Comparison of ENCODE assay signal across 1 cellular context in genomic region chr1:11979818-11980675, GRCh38.
A peak's percentile ranks its signal among the peaks of the same experiment; 100 is the strongest.
TF ChIP-seq lines count a peak whose summit lies in the region.

TSS of gene MFN2 (plus strand) at chr1:11980444. CDS start at chr1:11989169, 8,725 bp downstream.

TF ChIP-seq in HEK293, 187 proteins besides CTCF, POLR2A, EP300 and RAD21 (continued from another document):
- TF ChIP-seq, protein P1, sequence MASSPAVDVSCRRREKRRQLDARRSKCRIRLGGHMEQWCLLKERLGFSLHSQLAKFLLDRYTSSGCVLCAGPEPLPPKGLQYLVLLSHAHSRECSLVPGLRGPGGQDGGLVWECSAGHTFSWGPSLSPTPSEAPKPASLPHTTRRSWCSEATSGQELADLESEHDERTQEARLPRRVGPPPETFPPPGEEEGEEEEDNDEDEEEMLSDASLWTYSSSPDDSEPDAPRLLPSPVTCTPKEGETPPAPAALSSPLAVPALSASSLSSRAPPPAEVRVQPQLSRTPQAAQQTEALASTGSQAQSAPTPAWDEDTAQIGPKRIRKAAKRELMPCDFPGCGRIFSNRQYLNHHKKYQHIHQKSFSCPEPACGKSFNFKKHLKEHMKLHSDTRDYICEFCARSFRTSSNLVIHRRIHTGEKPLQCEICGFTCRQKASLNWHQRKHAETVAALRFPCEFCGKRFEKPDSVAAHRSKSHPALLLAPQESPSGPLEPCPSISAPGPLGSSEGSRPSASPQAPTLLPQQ (tag by site-specific recombination; IDR thresholded peaks at IDR 0.05) = peak; percentile 88
- TF ChIP-seq ZFP41 (tag by site-specific recombination; IDR thresholded peaks at IDR 0.05; ENCODE audit: borderline replicate concordance) = no peak
- TF ChIP-seq ZNF530 (tag by site-specific recombination; IDR thresholded peaks at IDR 0.05; ENCODE audit: low read depth) = no peak
- no peak for TF ChIP-seq ZNF114 (tag by site-specific recombination; IDR thresholded peaks at IDR 0.05)
- TF ChIP-seq ZNF404 (tag by site-specific recombination; IDR thresholded peaks at IDR 0.05) = no peak
- no peak for TF ChIP-seq PRDM2 (tag by site-specific recombination; IDR thresholded peaks at IDR 0.05; ENCODE audit: borderline replicate concordance)
- no peak for TF ChIP-seq TRIM28 (IDR thresholded peaks at IDR 0.05; ENCODE audit: borderline replicate concordance, low read length)
- TF ChIP-seq BCL6B (tag by site-specific recombination; IDR thresholded peaks at IDR 0.05) = no peak
- TF ChIP-seq ZNF544 (tag by site-specific recombination; IDR thresholded peaks at IDR 0.05) = no peak
- TF ChIP-seq ZNF600 (tag by site-specific recombination; IDR thresholded peaks at IDR 0.05) = peak; percentile 84
- peak; percentile 89; the same call in 1 of the 2 replicates for TF ChIP-seq ZNF324 (tag by site-specific recombination; IDR thresholded peaks at IDR 0.05)
- TF ChIP-seq MEIS1 (CRISPR knock-in tag; IDR thresholded peaks at IDR 0.05; ENCODE audit: borderline replicate concordance) = no peak
- TF ChIP-seq ZNF558 (tag by site-specific recombination; IDR thresholded peaks at IDR 0.05) = no peak
- no peak for TF ChIP-seq ZNF596 (tag by site-specific recombination; IDR thresholded peaks at IDR 0.05)
- 0 out of 2 replicates have a peak, but pooled peaks have one; percentile 18 for TF ChIP-seq ZSCAN16 (tag by site-specific recombination; IDR thresholded peaks at IDR 0.05)
- peak; percentile 98 for TF ChIP-seq YY1 (tag by site-specific recombination; IDR thresholded peaks at IDR 0.05)
- no peak for TF ChIP-seq ZNF747 (tag by site-specific recombination; IDR thresholded peaks at IDR 0.05)
- no peak for TF ChIP-seq ZBTB44 (tag by site-specific recombination; IDR thresholded peaks at IDR 0.05)
- TF ChIP-seq ZNF18 (tag by site-specific recombination; IDR thresholded peaks at IDR 0.05) = no peak
- no peak for TF ChIP-seq ZNF677 (tag by site-specific recombination; IDR thresholded peaks at IDR 0.05)
- peak; percentile 38; the same call in 1 of the 2 replicates for TF ChIP-seq ZNF24 (tag by site-specific recombination; IDR thresholded peaks at IDR 0.05)
- no peak for TF ChIP-seq ZSCAN5A (tag by site-specific recombination; IDR thresholded peaks at IDR 0.05)
- TF ChIP-seq ZNF121 (tag by site-specific recombination; IDR thresholded peaks at IDR 0.05) = no peak
- no peak for TF ChIP-seq ZFP3 (tag by site-specific recombination; IDR thresholded peaks at IDR 0.05; ENCODE audit: low read depth)
- TF ChIP-seq ZBTB49 (tag by site-specific recombination; IDR thresholded peaks at IDR 0.05; ENCODE audit: low read depth) = no peak
- no peak for TF ChIP-seq ZNF777 (tag by site-specific recombination; IDR thresholded peaks at IDR 0.05; ENCODE audit: borderline replicate concordance)
- TF ChIP-seq ZNF501 (tag by site-specific recombination; IDR thresholded peaks at IDR 0.05) = peak; percentile 88
- TF ChIP-seq KLF16 (tag by site-specific recombination; IDR thresholded peaks at IDR 0.05) = peak; percentile 87
- no peak for TF ChIP-seq ZNF514 (tag by site-specific recombination; IDR thresholded peaks at IDR 0.05)
- no peak for TF ChIP-seq RBAK (tag by site-specific recombination; IDR thresholded peaks at IDR 0.05)
- TF ChIP-seq ZNF623 (tag by site-specific recombination; IDR thresholded peaks at IDR 0.05) = no peak
- no peak for TF ChIP-seq ZNF211 (tag by site-specific recombination; IDR thresholded peaks at IDR 0.05; ENCODE audit: low read depth)
- TF ChIP-seq GLI2 (tag by site-specific recombination; IDR thresholded peaks at IDR 0.05; ENCODE audit: borderline replicate concordance, low read depth) = no peak
- no peak for TF ChIP-seq ZNF133 (tag by site-specific recombination; IDR thresholded peaks at IDR 0.05)
- 0 out of 2 replicates have a peak, but pooled peaks have one; percentile 20 for TF ChIP-seq GLI4 (tag by site-specific recombination; IDR thresholded peaks at IDR 0.05)
- peak; percentile 59; the same call in 1 of the 2 replicates for TF ChIP-seq ZNF341 (tag by site-specific recombination; IDR thresholded peaks at IDR 0.05; ENCODE audit: low read depth)
- no peak for TF ChIP-seq ZNF132 (tag by site-specific recombination; IDR thresholded peaks at IDR 0.05; ENCODE audit: borderline replicate concordance)
- no peak for TF ChIP-seq SCRT1 (tag by site-specific recombination; IDR thresholded peaks at IDR 0.05; ENCODE audit: borderline replicate concordance)
- TF ChIP-seq, protein P2, sequence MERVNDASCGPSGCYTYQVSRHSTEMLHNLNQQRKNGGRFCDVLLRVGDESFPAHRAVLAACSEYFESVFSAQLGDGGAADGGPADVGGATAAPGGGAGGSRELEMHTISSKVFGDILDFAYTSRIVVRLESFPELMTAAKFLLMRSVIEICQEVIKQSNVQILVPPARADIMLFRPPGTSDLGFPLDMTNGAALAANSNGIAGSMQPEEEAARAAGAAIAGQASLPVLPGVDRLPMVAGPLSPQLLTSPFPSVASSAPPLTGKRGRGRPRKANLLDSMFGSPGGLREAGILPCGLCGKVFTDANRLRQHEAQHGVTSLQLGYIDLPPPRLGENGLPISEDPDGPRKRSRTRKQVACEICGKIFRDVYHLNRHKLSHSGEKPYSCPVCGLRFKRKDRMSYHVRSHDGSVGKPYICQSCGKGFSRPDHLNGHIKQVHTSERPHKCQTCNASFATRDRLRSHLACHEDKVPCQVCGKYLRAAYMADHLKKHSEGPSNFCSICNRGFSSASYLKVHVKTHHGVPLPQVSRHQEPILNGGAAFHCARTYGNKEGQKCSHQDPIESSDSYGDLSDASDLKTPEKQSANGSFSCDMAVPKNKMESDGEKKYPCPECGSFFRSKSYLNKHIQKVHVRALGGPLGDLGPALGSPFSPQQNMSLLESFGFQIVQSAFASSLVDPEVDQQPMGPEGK (tag by site-specific recombination; IDR thresholded peaks at IDR 0.05) = peak; percentile 99
- no peak for TF ChIP-seq REPIN1 (tag by site-specific recombination; IDR thresholded peaks at IDR 0.05; ENCODE audit: low read depth)
- TF ChIP-seq BCL11A (tag by site-specific recombination; IDR thresholded peaks at IDR 0.05; ENCODE audit: low read depth) = peak; percentile 75
TF ChIP-seq in HEK293: peak in this region for 72.
